Comparison of ENCODE assay signal across 32 cellular contexts in genomic region chr4:54146139-54146538, GRCh38. TPM values are rescaled to one million over a fixed set of nuclear protein-coding genes. Genes with fewer than 3 reads are reported as not detected.
"Had no signal": no experiment of that assay in that cellular context is flagged by ENCODE, and none has a peak within 500 bp of the region (broad histone marks: within the 10 kb centered on the region; RNA-seq: fewer than 3 reads in every experiment).

No MANE protein-coding gene starts in this region.

- DNase-seq: effector CD8-positive, alpha-beta T cell; endodermal cell; foreskin fibroblast; gastrocnemius medialis; head of caudate nucleus; kidney; left lung; mesenchymal stem cell; naive thymus-derived CD8-positive, alpha-beta T cell; nephron progenitor cell; nucleus accumbens; psoas muscle; right cardiac atrium; sigmoid colon; stimulated activated CD4-positive, alpha-beta T cell treated with anti-CD3 and anti-CD28 coated beads, Interleukin-2, amount 100 ng/mL, for 24 hours; stimulated activated CD4-positive, alpha-beta T cell treated with anti-CD3 and anti-CD28 coated beads, Interleukin-4, amount 100 ng/mL, for 24 hours; stimulated activated naive CD4-positive, alpha-beta T cell treated with Interleukin-2 at 50 U/mL for 16 hours; stomach; thyroid gland; trophoblast cell had no signal

- ATAC-seq: esophagus mucosa; gastrocnemius medialis; left lung; naive thymus-derived CD8-positive, alpha-beta T cell; psoas muscle; right cardiac atrium; stimulated activated effector memory CD8-positive, alpha-beta T cell treated with anti-CD3 and anti-CD28 coated beads, Interleukin-12 subunit alpha, Interleukin-12 subunit beta, amount 100 ng/mL, for 72 hours had no signal

- H3K27ac ChIP-seq: epithelial cell of prostate, gastrocnemius medialis, left lung, psoas muscle, sigmoid colon, stomach, thyroid gland, vagina had no signal

RNA-seq across cellular contexts. Expression of gene GSX2, which starts 46.2 kb away (rescaled TPM):
- total RNA-seq: endodermal cell; esophagus mucosa; gastrocnemius medialis; glomerular endothelial cell; kidney; left lung; lung microvascular endothelial cell; mesothelial cell of epicardium; myocyte; naive thymus-derived CD8-positive, alpha-beta T cell; psoas muscle; renal cortical epithelial cell; right cardiac atrium; sigmoid colon; skeletal muscle tissue; stomach; subcutaneous adipose tissue; thyroid gland; ureter; vagina had no signal
